ENCODE assay signal across 1 cellular context in the genomic region with DNA sequence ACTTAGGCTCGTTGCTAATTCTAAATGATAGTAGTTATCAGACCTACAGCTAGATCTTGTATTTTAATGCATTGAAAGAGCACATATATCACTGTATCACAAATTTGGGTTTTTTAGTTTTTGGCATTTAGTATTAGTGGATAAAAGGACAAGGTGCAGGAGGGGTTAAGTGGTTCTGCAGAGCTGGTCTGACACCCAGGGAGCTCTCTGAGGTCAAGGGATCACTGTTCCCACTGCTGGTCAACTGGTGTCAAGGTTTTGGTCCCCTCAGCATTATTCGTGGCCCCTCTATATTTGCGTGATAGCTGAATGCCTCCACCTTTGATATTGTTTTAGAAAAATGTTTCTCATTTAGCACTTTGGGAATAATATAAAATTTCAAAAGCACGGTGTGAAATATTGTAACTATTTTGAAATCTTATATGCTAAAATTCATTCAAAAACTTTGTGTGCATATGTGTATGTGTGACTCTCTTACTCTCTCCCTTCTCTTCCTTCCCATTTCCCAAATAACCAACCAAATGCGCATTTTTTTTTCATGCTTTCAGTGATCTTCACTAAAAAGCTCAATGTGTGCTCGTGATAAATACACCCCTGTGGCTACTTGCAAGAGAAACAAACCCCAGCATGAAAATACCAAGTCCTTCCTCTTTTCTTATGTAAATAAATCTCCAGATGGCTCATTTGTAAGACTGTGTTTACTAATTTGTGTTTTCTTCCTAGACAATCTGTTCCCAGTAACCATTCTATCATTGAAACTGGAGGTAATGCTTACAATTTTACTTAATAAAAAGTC.
A peak's percentile ranks its signal among the peaks of the same experiment; 100 is the strongest.
TF ChIP-seq lines count a peak whose summit lies in the region.

No MANE protein-coding gene starts in this region.

TF ChIP-seq in GM23338, 12 proteins besides CTCF, POLR2A, EP300 and RAD21 (continued from another document):
- TF ChIP-seq, protein P1, sequence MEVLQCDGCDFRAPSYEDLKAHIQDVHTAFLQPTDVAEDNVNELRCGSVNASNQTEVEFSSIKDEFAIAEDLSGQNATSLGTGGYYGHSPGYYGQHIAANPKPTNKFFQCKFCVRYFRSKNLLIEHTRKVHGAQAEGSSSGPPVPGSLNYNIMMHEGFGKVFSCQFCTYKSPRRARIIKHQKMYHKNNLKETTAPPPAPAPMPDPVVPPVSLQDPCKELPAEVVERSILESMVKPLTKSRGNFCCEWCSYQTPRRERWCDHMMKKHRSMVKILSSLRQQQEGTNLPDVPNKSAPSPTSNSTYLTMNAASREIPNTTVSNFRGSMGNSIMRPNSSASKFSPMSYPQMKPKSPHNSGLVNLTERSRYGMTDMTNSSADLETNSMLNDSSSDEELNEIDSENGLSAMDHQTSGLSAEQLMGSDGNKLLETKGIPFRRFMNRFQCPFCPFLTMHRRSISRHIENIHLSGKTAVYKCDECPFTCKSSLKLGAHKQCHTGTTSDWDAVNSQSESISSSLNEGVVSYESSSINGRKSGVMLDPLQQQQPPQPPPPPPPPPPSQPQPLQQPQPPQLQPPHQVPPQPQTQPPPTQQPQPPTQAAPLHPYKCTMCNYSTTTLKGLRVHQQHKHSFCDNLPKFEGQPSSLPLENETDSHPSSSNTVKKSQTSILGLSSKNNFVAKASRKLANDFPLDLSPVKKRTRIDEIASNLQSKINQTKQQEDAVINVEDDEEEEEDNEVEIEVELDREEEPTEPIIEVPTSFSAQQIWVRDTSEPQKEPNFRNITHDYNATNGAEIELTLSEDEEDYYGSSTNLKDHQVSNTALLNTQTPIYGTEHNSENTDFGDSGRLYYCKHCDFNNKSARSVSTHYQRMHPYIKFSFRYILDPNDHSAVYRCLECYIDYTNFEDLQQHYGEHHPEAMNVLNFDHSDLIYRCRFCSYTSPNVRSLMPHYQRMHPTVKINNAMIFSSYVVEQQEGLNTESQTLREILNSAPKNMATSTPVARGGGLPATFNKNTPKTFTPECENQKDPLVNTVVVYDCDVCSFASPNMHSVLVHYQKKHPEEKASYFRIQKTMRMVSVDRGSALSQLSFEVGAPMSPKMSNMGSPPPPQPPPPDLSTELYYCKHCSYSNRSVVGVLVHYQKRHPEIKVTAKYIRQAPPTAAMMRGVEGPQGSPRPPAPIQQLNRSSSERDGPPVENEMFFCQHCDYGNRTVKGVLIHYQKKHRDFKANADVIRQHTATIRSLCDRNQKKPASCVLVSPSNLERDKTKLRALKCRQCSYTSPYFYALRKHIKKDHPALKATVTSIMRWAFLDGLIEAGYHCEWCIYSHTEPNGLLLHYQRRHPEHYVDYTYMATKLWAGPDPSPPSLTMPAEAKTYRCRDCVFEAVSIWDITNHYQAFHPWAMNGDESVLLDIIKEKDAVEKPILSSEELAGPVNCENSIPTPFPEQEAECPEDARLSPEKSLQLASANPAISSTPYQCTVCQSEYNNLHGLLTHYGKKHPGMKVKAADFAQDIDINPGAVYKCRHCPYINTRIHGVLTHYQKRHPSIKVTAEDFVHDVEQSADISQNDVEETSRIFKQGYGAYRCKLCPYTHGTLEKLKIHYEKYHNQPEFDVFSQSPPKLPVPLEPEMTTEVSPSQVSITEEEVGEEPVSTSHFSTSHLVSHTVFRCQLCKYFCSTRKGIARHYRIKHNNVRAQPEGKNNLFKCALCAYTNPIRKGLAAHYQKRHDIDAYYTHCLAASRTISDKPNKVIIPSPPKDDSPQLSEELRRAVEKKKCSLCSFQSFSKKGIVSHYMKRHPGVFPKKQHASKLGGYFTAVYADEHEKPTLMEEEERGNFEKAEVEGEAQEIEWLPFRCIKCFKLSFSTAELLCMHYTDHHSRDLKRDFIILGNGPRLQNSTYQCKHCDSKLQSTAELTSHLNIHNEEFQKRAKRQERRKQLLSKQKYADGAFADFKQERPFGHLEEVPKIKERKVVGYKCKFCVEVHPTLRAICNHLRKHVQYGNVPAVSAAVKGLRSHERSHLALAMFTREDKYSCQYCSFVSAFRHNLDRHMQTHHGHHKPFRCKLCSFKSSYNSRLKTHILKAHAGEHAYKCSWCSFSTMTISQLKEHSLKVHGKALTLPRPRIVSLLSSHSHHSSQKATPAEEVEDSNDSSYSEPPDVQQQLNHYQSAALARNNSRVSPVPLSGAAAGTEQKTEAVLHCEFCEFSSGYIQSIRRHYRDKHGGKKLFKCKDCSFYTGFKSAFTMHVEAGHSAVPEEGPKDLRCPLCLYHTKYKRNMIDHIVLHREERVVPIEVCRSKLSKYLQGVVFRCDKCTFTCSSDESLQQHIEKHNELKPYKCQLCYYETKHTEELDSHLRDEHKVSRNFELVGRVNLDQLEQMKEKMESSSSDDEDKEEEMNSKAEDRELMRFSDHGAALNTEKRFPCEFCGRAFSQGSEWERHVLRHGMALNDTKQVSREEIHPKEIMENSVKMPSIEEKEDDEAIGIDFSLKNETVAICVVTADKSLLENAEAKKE (CRISPR knock-in tag; IDR thresholded peaks at IDR 0.05), result peak; percentile 42; the same call in 1 of the 2 replicates
- TF ChIP-seq ZNF331 (CRISPR knock-in tag; IDR thresholded peaks at IDR 0.05; ENCODE audit: low read depth) (no peak), ZNF114 (CRISPR knock-in tag; IDR thresholded peaks at IDR 0.05) (no peak), EZH2 (IDR thresholded peaks at IDR 0.05; ENCODE audit: low read depth, unreplicated experiment) (no peak), POLR2AphosphoS5 (IDR thresholded peaks at IDR 0.05; ENCODE audit: low read depth) (no peak)
